Comparison of ENCODE assay signal across 8 cellular contexts in the genomic region with DNA sequence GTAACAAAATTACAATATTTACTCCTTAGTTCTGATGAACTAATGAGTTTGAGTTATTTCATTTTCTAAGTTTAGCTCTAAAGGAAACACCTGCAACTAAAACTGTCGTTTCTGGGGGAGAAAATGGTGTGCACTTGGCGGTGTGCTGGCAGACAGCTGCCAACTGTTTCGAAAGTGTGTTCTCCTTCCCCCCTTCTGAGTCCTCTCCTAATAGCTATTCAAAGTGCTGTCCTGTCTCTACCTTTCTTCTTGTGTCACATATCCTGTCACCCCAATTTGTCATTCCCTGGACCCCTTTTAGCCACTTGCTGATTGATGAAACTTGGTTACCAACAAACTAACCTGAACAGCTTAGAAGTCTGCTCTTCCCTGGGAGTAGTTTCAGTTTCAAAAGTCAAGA. TPM values are rescaled to one million over a fixed set of nuclear protein-coding genes. Genes with fewer than 3 reads are reported as not detected.
DNase-seq lines count a peak whose midpoint lies in the region; ATAC-seq and TF ChIP-seq lines count a peak whose summit lies in the region.

No MANE protein-coding gene starts in this region.

- peaks cover 57% of the 10 kb centered on the region for H3K4me1 Mint-ChIP-seq in activated T-helper 2 cell treated with anti-CD3 and anti-CD28 coated beads, Interferon-gamma antibody, Interleukin-2, Interleukin-4, amounts not matched to agents 10 μg/mL and 5 μg/mL and 100 μg/mL, durations not matched to agents 14 hours and 24 hours and 36 hours (ENCODE audit: low read depth)

- no peak for TF ChIP-seq POLR2A in esophagus squamous epithelium (IDR thresholded peaks at IDR 0.05)

- H3K4me3 ChIP-seq in left ventricle myocardium inferior, result peak overlapping the region; percentile 49
- H3K4me3 ChIP-seq in upper lobe of right lung, result peak overlapping the region; percentile 27
- peak overlapping the region in 2 of 4 donors; percentile 4 to 8 for H3K4me3 ChIP-seq in esophagus squamous epithelium

- 30% methylated on average over 3 of the region's 3 CpGs for WGBS in esophagus squamous epithelium, 2 donors

- no peaks in the 10 kb centered on the region for H3K27me3 ChIP-seq in left ventricle myocardium inferior (ENCODE audit: low read depth)
- H3K27me3 ChIP-seq in upper lobe of right lung, result no peaks in the 10 kb centered on the region
- no peaks in the 10 kb centered on the region for H3K27me3 ChIP-seq in esophagus squamous epithelium

- H3K4me1 ChIP-seq in left ventricle myocardium inferior (peaks cover 1% of the 10 kb centered on the region), upper lobe of right lung (peaks cover 7% of the 10 kb centered on the region), esophagus squamous epithelium (peaks cover 0 to 9% (median 0%) of the 10 kb centered on the region in 3 donors)

- H3K27ac ChIP-seq in left ventricle myocardium inferior (replicated peaks) (peak overlapping the region; percentile 44), upper lobe of right lung (no peak overlapping the region), esophagus squamous epithelium (peak overlapping the region in 1 of 4 donors; percentile 17)

- no peaks in the 10 kb centered on the region for H3K9me3 Mint-ChIP-seq in activated T-helper 2 cell treated with anti-CD3 and anti-CD28 coated beads, Interferon-gamma antibody, Interleukin-2, Interleukin-4, amounts not matched to agents 10 μg/mL and 5 μg/mL and 100 μg/mL, durations not matched to agents 14 hours and 24 hours and 36 hours

- H3K27me3 Mint-ChIP-seq in activated T-helper 2 cell treated with anti-CD3 and anti-CD28 coated beads, Interferon-gamma antibody, Interleukin-2, Interleukin-4, amounts not matched to agents 10 μg/mL and 5 μg/mL and 100 μg/mL, durations not matched to agents 14 hours and 24 hours and 36 hours (ENCODE audit: low read depth), result no peaks in the 10 kb centered on the region

- H3K9me3 ChIP-seq in left ventricle myocardium inferior (replicated peaks) (no peaks in the 10 kb centered on the region), upper lobe of right lung (no peaks in the 10 kb centered on the region), esophagus squamous epithelium (no peaks in the 10 kb centered on the region)

- H3K36me3 Mint-ChIP-seq in activated T-helper 2 cell treated with anti-CD3 and anti-CD28 coated beads, Interferon-gamma antibody, Interleukin-2, Interleukin-4, amounts not matched to agents 10 μg/mL and 5 μg/mL and 100 μg/mL, durations not matched to agents 14 hours and 24 hours and 36 hours (ENCODE audit: low read depth), result no peaks in the 10 kb centered on the region

- H3K36me3 ChIP-seq in left ventricle myocardium inferior (no peaks in the 10 kb centered on the region), upper lobe of right lung (no peaks in the 10 kb centered on the region), esophagus squamous epithelium (no peaks in the 10 kb centered on the region)

- H3K27ac Mint-ChIP-seq in activated T-helper 2 cell treated with anti-CD3 and anti-CD28 coated beads, Interferon-gamma antibody, Interleukin-2, Interleukin-4, amounts not matched to agents 10 μg/mL and 5 μg/mL and 100 μg/mL, durations not matched to agents 14 hours and 24 hours and 36 hours, result peak overlapping the region; percentile 68

- ATAC-seq in left ventricle myocardium superior (no peak), HG03097 (IDR thresholded peaks at IDR 0.05; ENCODE audit: low FRiP score, unreplicated experiment) (peak; percentile 40), upper lobe of right lung (no peak)

- intact Hi-C loops in left ventricle myocardium inferior (cut with micrococcal nuclease) (no loop called here), left ventricle myocardium superior (cut with micrococcal nuclease) (no loop called here), upper lobe of right lung (cut with DNase I) (no loop called here), esophagus squamous epithelium (cut with DNase I) (no loop called here)
- intact Hi-C loops in activated T-helper 2 cell treated with anti-CD3 and anti-CD28 coated beads, Interferon-gamma antibody, Interleukin-2, Interleukin-4, amounts not matched to agents 10 μg/mL and 5 μg/mL and 100 μg/mL, durations not matched to agents 14 hours and 24 hours and 36 hours (cut with micrococcal nuclease), result loop anchor here (2.0 to 10.0 kb wide), 3 partner anchors 15 to 393 kb away; partner anchors contain the start of genes LYRM2 and RNGTT

- TF ChIP-seq CTCF in left ventricle myocardium inferior (IDR thresholded peaks at IDR 0.05; ENCODE audit: borderline replicate concordance) (no peak), upper lobe of right lung (IDR thresholded peaks at IDR 0.05) (no peak), esophagus squamous epithelium (IDR thresholded peaks at IDR 0.05) (no peak)

- H3K4me3 Mint-ChIP-seq in activated T-helper 2 cell treated with anti-CD3 and anti-CD28 coated beads, Interferon-gamma antibody, Interleukin-2, Interleukin-4, amounts not matched to agents 10 μg/mL and 5 μg/mL and 100 μg/mL, durations not matched to agents 14 hours and 24 hours and 36 hours (ENCODE audit: low read depth), result peak overlapping the region; percentile 75

- DNase-seq in left ventricle myocardium inferior (no peak), left ventricle myocardium superior (no peak), upper lobe of right lung (no peak), esophagus squamous epithelium (lab: John Stamatoyannopoulos, UW) (no peak), D341Med (ENCODE audit: low spot score) (no peak), UCSD-AML1 (lab: John Stamatoyannopoulos, UW; ENCODE audit: unreplicated experiment) (no peak)
- no peak for DNase-seq in activated T-helper 2 cell treated with anti-CD3 and anti-CD28 coated beads, Interferon-gamma antibody, Interleukin-2, Interleukin-4, amounts not matched to agents 10 μg/mL and 5 μg/mL and 100 μg/mL, durations not matched to agents 14 hours and 24 hours and 36 hours (ENCODE audit: low spot score)

RNA-seq across cellular contexts. Expression of gene UBE2J1, which starts 4.9 kb away (rescaled TPM):
- total RNA-seq in left ventricle myocardium inferior (13.1 TPM), left ventricle myocardium superior (13.6 TPM), upper lobe of right lung (42.7 TPM), esophagus squamous epithelium (10 to 100 TPM; 27.2 to 37.3 (median 29.9) TPM)
- 34.4 and 34.8 TPM in 2 replicates for total RNA-seq in activated T-helper 2 cell treated with anti-CD3 and anti-CD28 coated beads, Interferon-gamma antibody, Interleukin-2, Interleukin-4, amounts not matched to agents 10 μg/mL and 5 μg/mL and 100 μg/mL, durations not matched to agents 14 hours and 24 hours and 36 hours

RNA-seq across cellular contexts. Expression of gene GABRR2, which starts 42.3 kb away (rescaled TPM):
- total RNA-seq in left ventricle myocardium inferior (0.69 TPM), left ventricle myocardium superior (0.52 TPM), upper lobe of right lung (1.4 TPM), esophagus squamous epithelium (under 1 TPM in 1 of 4 donors, not detected in 3; 0.19 TPM)
- 0.34 and 0.78 TPM in 2 replicates for total RNA-seq in activated T-helper 2 cell treated with anti-CD3 and anti-CD28 coated beads, Interferon-gamma antibody, Interleukin-2, Interleukin-4, amounts not matched to agents 10 μg/mL and 5 μg/mL and 100 μg/mL, durations not matched to agents 14 hours and 24 hours and 36 hours

RNA-seq across cellular contexts. Expression of gene RRAGD, which starts 54.7 kb away (rescaled TPM):
- total RNA-seq in left ventricle myocardium inferior (123 TPM), left ventricle myocardium superior (160 TPM), upper lobe of right lung (44.0 TPM), esophagus squamous epithelium (10 to 100 TPM; 21.1 to 67.1 (median 33.9) TPM)
- 6.3 and 7.2 TPM in 2 replicates for total RNA-seq in activated T-helper 2 cell treated with anti-CD3 and anti-CD28 coated beads, Interferon-gamma antibody, Interleukin-2, Interleukin-4, amounts not matched to agents 10 μg/mL and 5 μg/mL and 100 μg/mL, durations not matched to agents 14 hours and 24 hours and 36 hours
